9 cellular contexts compared by ENCODE assay signal in genomic region chr10:84256510-84257342, GRCh38. TPM values are rescaled to one million over a fixed set of nuclear protein-coding genes. Genes with fewer than 3 reads are reported as not detected.
A peak's percentile ranks its signal among the peaks of the same experiment; 100 is the strongest.
DNase-seq lines count a peak whose midpoint lies in the region; ATAC-seq and TF ChIP-seq lines count a peak whose summit lies in the region.
"Had no signal": no experiment of that assay in that cellular context is flagged by ENCODE, and none has a peak within 500 bp of the region (broad histone marks: within the 10 kb centered on the region; RNA-seq: fewer than 3 reads in every experiment).

No MANE protein-coding gene starts in this region.

- no peak for TF ChIP-seq POLR2A in adrenal gland (IDR thresholded peaks at IDR 0.05)

- no peaks in the 10 kb centered on the region for H3F3A ChIP-seq in SK-N-SH (replicated peaks; ENCODE audit: insufficient read depth)

- H3K27ac ChIP-seq in SK-N-SH (ENCODE audit: low read depth in 2 of 2, low read length in 1 of 2) (no peak overlapping the region), adrenal gland (no peak overlapping the region)
- H3K27ac ChIP-seq: BLaER1 treated with 17β-estradiol and CSF1 and Interleukin-3, amounts not matched to agents 10 nM and 100 nM had no signal

- CTCF ChIA-PET in SK-N-SH (lab: Yijun Ruan, JAX): interaction anchor here (0.6 to 4.4 kb wide), 5 partner anchors 7 to 281 kb away, joined by 3 to 23 read pairs (median 9); no protein-coding TSS in a partner anchor

- no peaks in the 10 kb centered on the region for H3K9me2 ChIP-seq in SK-N-SH

- H3K27me3 ChIP-seq in SK-N-SH (ENCODE audit: insufficient read depth) (no peaks in the 10 kb centered on the region; the same call in 1 of the 2 replicates), adrenal gland (no peaks in the 10 kb centered on the region)
- H3K27me3 ChIP-seq: BLaER1 treated with 17β-estradiol and CSF1 and Interleukin-3, amounts not matched to agents 10 nM and 100 nM had no signal

- TF ChIP-seq RAD21 in SK-N-SH (IDR thresholded peaks at IDR 0.05; ENCODE audit: low read length): no peak

- H3K4me1 ChIP-seq in SK-N-SH (ENCODE audit: control insufficient read depth in 1 of 2, insufficient read depth in 2 of 2, low read depth in 1 of 2, low read length in 1 of 2) (peaks cover 0 to 5% of the 10 kb centered on the region in 2 experiments; a peak in 1 of 4 replicates), adrenal gland (replicated peaks in 1 of 2) (no peaks in the 10 kb centered on the region)
- H3K4me1 ChIP-seq: BLaER1 treated with 17β-estradiol and CSF1 and Interleukin-3, amounts not matched to agents 10 nM and 100 nM had no signal

- no peaks in the 10 kb centered on the region for H4K20me1 ChIP-seq in SK-N-SH (ENCODE audit: insufficient read depth)
- H4K20me1 ChIP-seq: BLaER1 treated with 17β-estradiol and CSF1 and Interleukin-3, amounts not matched to agents 10 nM and 100 nM had no signal

- no peak overlapping the region for H3K4me2 ChIP-seq in SK-N-SH
- H3K4me2 ChIP-seq: BLaER1 treated with 17β-estradiol and CSF1 and Interleukin-3, amounts not matched to agents 10 nM and 100 nM had no signal

- H3K9me3 ChIP-seq in SK-N-SH (no peaks in the 10 kb centered on the region), adrenal gland (replicated peaks in 1 of 3) (no peaks in the 10 kb centered on the region)
- H3K9me3 ChIP-seq: BLaER1 treated with 17β-estradiol and CSF1 and Interleukin-3, amounts not matched to agents 10 nM and 100 nM had no signal

- POLR2A ChIA-PET in SK-N-SH (lab: Yijun Ruan, JAX): no interaction called here

- DNase-seq in SK-N-SH (no peak), NCI-H460 (ENCODE audit: extremely low read depth, low read depth) (peak; percentile 7), adrenal gland (peak in 6 of 7 donors; percentile 31 to 64 (median 48)), hypothalamus (lab: John Stamatoyannopoulos, UW) (peak in 42 of 51 donors; percentile 8 to 77 (median 39)), kidney glomerular epithelial cell (lab: John Stamatoyannopoulos, UW) (no peak), dedifferentiated amniotic fluid mesenchymal stem cell (ENCODE audit: extremely low spot score) (no peak)
- DNase-seq in stimulated activated CD4-positive, alpha-beta T cell treated with anti-CD3 and anti-CD28 coated beads, Interleukin-15, amount 100 ng/mL, for 48 hours (ENCODE audit: low read depth in 2 of 2): peak; percentile 32 to 61

- no peaks in the 10 kb centered on the region for H3K36me3 ChIP-seq in SK-N-SH (replicated peaks in 1 of 2; ENCODE audit: control insufficient read depth in 1 of 2, insufficient read depth in 2 of 2, low read length in 1 of 2)
- no peaks in the 10 kb centered on the region for H3K36me3 ChIP-seq in adrenal gland (replicated peaks in 1 of 2)
- H3K36me3 ChIP-seq: BLaER1 treated with 17β-estradiol and CSF1 and Interleukin-3, amounts not matched to agents 10 nM and 100 nM had no signal

- H3K9ac ChIP-seq in SK-N-SH: no peak overlapping the region
- H3K9ac ChIP-seq: BLaER1 treated with 17β-estradiol and CSF1 and Interleukin-3, amounts not matched to agents 10 nM and 100 nM had no signal

- intact Hi-C loops in adrenal gland (cut with DNase I): no loop called here

- H2AFZ ChIP-seq in SK-N-SH (ENCODE audit: low read depth): no peak overlapping the region

- ATAC-seq in SK-N-SH treated with all-trans-retinoic acid at 6 μM for 48 hours: no peak

- H3K4me3 ChIP-seq in SK-N-SH (ENCODE audit: low read depth in 2 of 2, low read length in 1 of 2) (no peak overlapping the region), adrenal gland (no peak overlapping the region)
- H3K4me3 ChIP-seq: BLaER1 treated with 17β-estradiol and CSF1 and Interleukin-3, amounts not matched to agents 10 nM and 100 nM had no signal

- no peak for TF ChIP-seq EP300 in SK-N-SH (IDR thresholded peaks at IDR 0.05; ENCODE audit: borderline replicate concordance in 1 of 2, low read depth in 1 of 2, low read length in 1 of 2)

- TF ChIP-seq CTCF in SK-N-SH (IDR thresholded peaks at IDR 0.05) (peak; percentile 15; the same call in 1 of the 2 replicates), adrenal gland (IDR thresholded peaks at IDR 0.05) (peak; percentile 18 to 55 (median 42))

- 86% methylated on average over 27 of the region's 35 CpGs for whole genome bisulfite sequencing in SK-N-SH (ENCODE audit: low lambda C conversion rate)
- WGBS in adrenal gland, 4 donors: 36 to 52% (median 44%) methylated on average over 27 to 35 of the region's 35 CpGs

- H3K79me2 ChIP-seq in SK-N-SH (ENCODE audit: insufficient read depth): no peaks in the 10 kb centered on the region

TF ChIP-seq in SK-N-SH, 30 proteins besides CTCF, POLR2A, EP300 and RAD21 (continues in another document):
- TF ChIP-seq, protein P1, sequence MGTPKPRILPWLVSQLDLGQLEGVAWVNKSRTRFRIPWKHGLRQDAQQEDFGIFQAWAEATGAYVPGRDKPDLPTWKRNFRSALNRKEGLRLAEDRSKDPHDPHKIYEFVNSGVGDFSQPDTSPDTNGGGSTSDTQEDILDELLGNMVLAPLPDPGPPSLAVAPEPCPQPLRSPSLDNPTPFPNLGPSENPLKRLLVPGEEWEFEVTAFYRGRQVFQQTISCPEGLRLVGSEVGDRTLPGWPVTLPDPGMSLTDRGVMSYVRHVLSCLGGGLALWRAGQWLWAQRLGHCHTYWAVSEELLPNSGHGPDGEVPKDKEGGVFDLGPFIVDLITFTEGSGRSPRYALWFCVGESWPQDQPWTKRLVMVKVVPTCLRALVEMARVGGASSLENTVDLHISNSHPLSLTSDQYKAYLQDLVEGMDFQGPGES (IDR thresholded peaks at IDR 0.05; ENCODE audit: low read depth, low read length): no peak
- TF ChIP-seq ZBTB33 (IDR thresholded peaks at IDR 0.05; ENCODE audit: borderline replicate concordance, low read depth) (no peak), NFIC (IDR thresholded peaks at IDR 0.05; ENCODE audit: borderline replicate concordance) (no peak), JUND (IDR thresholded peaks at IDR 0.05) (no peak)

TF ChIP-seq in SK-N-SH treated with all-trans-retinoic acid at 6 μM for 48 hours, 23 proteins besides CTCF, POLR2A, EP300 and RAD21:
- TF ChIP-seq OSR1 (CRISPR knock-in tag; IDR thresholded peaks at IDR 0.05) (no peak), ZC3H10 (CRISPR knock-in tag; IDR thresholded peaks at IDR 0.05) (no peak), ZNF565 (CRISPR knock-in tag; conservative IDR thresholded peaks at IDR 0.05; ENCODE audit: low read depth) (no peak), RARB (CRISPR knock-in tag; IDR thresholded peaks at IDR 0.05) (no peak), BACH2 (CRISPR knock-in tag; IDR thresholded peaks at IDR 0.05; ENCODE audit: borderline replicate concordance) (no peak)

RNA-seq across cellular contexts. Expression of gene RGR, which starts 11.9 kb away (rescaled TPM):
- polyA plus RNA-seq in SK-N-SH (2012; rRNA removed) (not detected in 2 replicates), adrenal gland (under 1 TPM in 1 of 3 donors, not detected in 2; 0.17 TPM)
- polyA plus RNA-seq in SK-N-SH (2012; cell fraction: cytosol; rRNA removed): not detected in 2 replicates
- polyA plus RNA-seq in SK-N-SH (2012; cell fraction: nucleus; rRNA removed): not detected in 2 replicates
- total RNA-seq in NCI-H460 (2014; rRNA removed; shearing (Covaris generic)): not detected in 2 replicates
- polyA plus RNA-seq in NCI-H460 (2014; cell fraction: nucleus; rRNA removed): not detected in 2 replicates
- total RNA-seq in adrenal gland: not detected

RNA-seq across cellular contexts. Expression of gene LRIT1, which starts 15.4 kb away (rescaled TPM):
- polyA plus RNA-seq in SK-N-SH (2012; rRNA removed) (not detected in 2 replicates), adrenal gland (not detected)
- polyA plus RNA-seq in SK-N-SH (2012; cell fraction: cytosol; rRNA removed): not detected in 2 replicates
- not detected in 2 replicates for polyA plus RNA-seq in SK-N-SH (2012; cell fraction: nucleus; rRNA removed)
- total RNA-seq in NCI-H460 (2014; rRNA removed; shearing (Covaris generic)): not detected in 2 replicates
- polyA plus RNA-seq in NCI-H460 (2014; cell fraction: nucleus; rRNA removed): not detected in 2 replicates
- total RNA-seq in adrenal gland: not detected

RNA-seq across cellular contexts. Expression of gene LRIT2, which starts 31.4 kb away (rescaled TPM):
- polyA plus RNA-seq in SK-N-SH (2012; rRNA removed): not detected in 2 replicates
- polyA plus RNA-seq in SK-N-SH (2012; cell fraction: cytosol; rRNA removed): not detected in 2 replicates
- polyA plus RNA-seq in SK-N-SH (2012; cell fraction: nucleus; rRNA removed): not detected in 2 replicates
- not detected in 2 replicates for total RNA-seq in NCI-H460 (2014; rRNA removed; shearing (Covaris generic))
- polyA plus RNA-seq in NCI-H460 (2014; cell fraction: nucleus; rRNA removed): not detected in 2 replicates
- total RNA-seq in adrenal gland: not detected
- polyA plus RNA-seq in adrenal gland: not detected

Comparison
In these comparisons a context has a peak if more than half of its experiments do, and no peak if none do; other contexts are left out.
1. DNase-seq: peak in NCI-H460 (single experiment), adrenal gland (6 of 7), hypothalamus (42 of 51) and stimulated activated CD4-positive, alpha-beta T cell treated with anti-CD3 and anti-CD28 coated beads, Interleukin-15, amount 100 ng/mL, for 48 hours (2 of 2); none in SK-N-SH (single experiment), kidney glomerular epithelial cell (single experiment) and dedifferentiated amniotic fluid mesenchymal stem cell (single experiment).